Comparison of ENCODE assay signal across 8 cellular contexts in the genomic region with DNA sequence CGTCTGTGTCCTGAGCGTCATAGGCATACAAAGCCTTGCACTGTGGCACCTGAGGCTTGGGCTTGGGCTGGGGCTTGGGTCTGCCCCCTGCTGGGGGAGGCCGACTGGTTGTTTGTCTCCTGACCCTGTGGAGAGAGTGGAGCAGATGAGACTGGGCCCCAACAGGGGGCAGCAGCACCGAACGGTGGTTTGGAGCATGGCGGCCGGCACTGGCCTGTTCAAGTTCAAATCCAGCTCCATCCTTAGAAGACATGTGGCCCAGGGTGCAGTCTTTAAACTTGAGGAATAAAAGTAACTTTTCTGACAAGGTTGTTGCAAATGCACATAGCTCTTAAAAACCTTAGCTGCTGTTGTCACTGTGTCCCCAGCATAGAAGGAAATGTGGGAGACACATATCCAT. TPM values are rescaled to one million over a fixed set of nuclear protein-coding genes. Genes with fewer than 3 reads are reported as not detected.
DNase-seq lines count a peak whose midpoint lies in the region; ATAC-seq and TF ChIP-seq lines count a peak whose summit lies in the region.

No MANE protein-coding gene starts in this region.

- in situ Hi-C loops in GM13977 (cut with MboI; ENCODE audit: low pct_unique_long_range_greater_than_20kb, low sequenced_read_pairs, unreplicated experiment), result no loop called here
- in situ Hi-C loops in KBM-7 (cut with MboI; ENCODE audit: low pct_unique_long_range_greater_than_20kb, low sequenced_read_pairs), result no loop called here

- H3K36me3 ChIP-seq in mesenchymal stem cell (ENCODE audit: control insufficient read depth in 1 of 2, insufficient read depth in 2 of 2, low read depth in 1 of 2, low read length in 2 of 2), result peaks cover 55 to 94% of the 10 kb centered on the region in 2 experiments
- H3K36me3 ChIP-seq in stomach, result peaks cover 15 to 76% (median 71%) of the 10 kb centered on the region in 4 donors

- no peak overlapping the region for H2BK12ac ChIP-seq in mesenchymal stem cell (ENCODE audit: low read length in 2 of 2)

- H3K9me3 ChIP-seq in mesenchymal stem cell (ENCODE audit: control insufficient read depth, low read length) (no peaks in the 10 kb centered on the region), stomach (no peaks in the 10 kb centered on the region)

- H3K4me1 Mint-ChIP-seq in WTC11 (peaks cover 5% of the 10 kb centered on the region), chondrocyte (ENCODE audit: low read depth) (no peaks in the 10 kb centered on the region)

- no peak overlapping the region for H4K91ac ChIP-seq in mesenchymal stem cell (ENCODE audit: low read length)

- POLR2A ChIA-PET in WTC11 (lab: Charles Lee), result interaction anchor here (1.0 kb wide), 1 partner anchor 234 kb away, joined by 3 read pairs; a partner anchor contains a TSS

- H3K27ac ChIP-seq in mesenchymal stem cell (ENCODE audit: low read length, poor library complexity, severe bottlenecking) (no peak overlapping the region), stomach (no peak overlapping the region)

- no peak overlapping the region for H3K4me3 Mint-ChIP-seq in WTC11
- no peak overlapping the region for H3K4me3 Mint-ChIP-seq in chondrocyte (ENCODE audit: unreplicated experiment)

- H3K4me3 ChIP-seq in mesenchymal stem cell (ENCODE audit: insufficient read depth in 1 of 2, low read depth in 1 of 2, low read length in 2 of 2) (no peak overlapping the region), stomach (no peak overlapping the region)

- no peak overlapping the region for H3K4me2 ChIP-seq in mesenchymal stem cell (ENCODE audit: low read length, poor library complexity, severe bottlenecking)

- H4K8ac ChIP-seq in mesenchymal stem cell (ENCODE audit: low read length), result no peak overlapping the region

- peak; percentile 67 for TF ChIP-seq CTCF in GM13977 (IDR thresholded peaks at IDR 0.05; ENCODE audit: extremely low read depth, insufficient read depth, missing control alignments)
- peak; percentile 39; the same call in 1 of the 2 replicates for TF ChIP-seq CTCF in WTC11 (IDR thresholded peaks at IDR 0.05)
- TF ChIP-seq CTCF in chondrocyte (IDR thresholded peaks at IDR 0.05), result peak; percentile 72
- TF ChIP-seq CTCF in stomach (IDR thresholded peaks at IDR 0.05), result peak in 5 of 7 experiments; percentile 18 to 52 (median 40)

- no peak overlapping the region for H2AFZ ChIP-seq in mesenchymal stem cell (ENCODE audit: low read depth, low read length)

- H3K27ac Mint-ChIP-seq in WTC11 (peak overlapping the region; percentile 7; the same call in 1 of the 2 replicates), chondrocyte (ENCODE audit: unreplicated experiment) (no peak overlapping the region)

- CTCF ChIA-PET in WTC11 (lab: Charles Lee), result interaction anchor here (0.6 to 1.5 kb wide), 16 partner anchors 9 to 391 kb away, joined by 3 to 8 read pairs (median 3); a partner anchor contains a TSS

- DNase-seq in 8988T, result peak; percentile 55
- DNase-seq in GM13977 (ENCODE audit: low spot score), result peak; percentile 70
- peak; percentile 81 for DNase-seq in KBM-7
- peak; percentile 83 for DNase-seq in WTC11 (ENCODE audit: low spot score)
- no peak for DNase-seq in chondrocyte (ENCODE audit: low spot score)
- peak; percentile 45 for DNase-seq in mesenchymal stem cell
- DNase-seq in stomach, result peak; percentile 50
- DNase-seq in DMS114 treated with DMSO at 0.1 percent for 48 hours (lab: John Stamatoyannopoulos, UW; ENCODE audit: unreplicated experiment), result no peak

- H3K27me3 Mint-ChIP-seq in WTC11 (ENCODE audit: low read depth), result no peaks in the 10 kb centered on the region
- H3K27me3 Mint-ChIP-seq in chondrocyte (ENCODE audit: low read depth), result no peaks in the 10 kb centered on the region

- H2BK5ac ChIP-seq in mesenchymal stem cell (ENCODE audit: low read depth, low read length, poor library complexity, severe bottlenecking), result no peak overlapping the region

- H2AK5ac ChIP-seq in mesenchymal stem cell (ENCODE audit: low read length, severe bottlenecking), result no peak overlapping the region

- H3K36me3 Mint-ChIP-seq in WTC11 (peaks cover 69% of the 10 kb centered on the region), chondrocyte (ENCODE audit: low read depth) (peaks cover 49% of the 10 kb centered on the region)

- TF ChIP-seq POLR2A in stomach (IDR thresholded peaks at IDR 0.05), result no peak

- peak; percentile 95 for ATAC-seq in WTC11

- H3K27me3 ChIP-seq in mesenchymal stem cell (ENCODE audit: control insufficient read depth in 1 of 2, insufficient read depth in 1 of 2, low read length in 2 of 2) (no peaks in the 10 kb centered on the region), stomach (no peaks in the 10 kb centered on the region)

- H3K79me1 ChIP-seq in mesenchymal stem cell (replicated peaks; ENCODE audit: low read length, poor library complexity, severe bottlenecking), result peaks cover 39% of the 10 kb centered on the region

- H3K18ac ChIP-seq in mesenchymal stem cell (ENCODE audit: low read depth in 1 of 2, low read length in 2 of 2), result no peak overlapping the region

- no peak overlapping the region for H2BK120ac ChIP-seq in mesenchymal stem cell (ENCODE audit: low read depth, low read length)

- TF ChIP-seq EP300 in stomach (IDR thresholded peaks at IDR 0.05), result no peak

- H3K23ac ChIP-seq in mesenchymal stem cell (ENCODE audit: low read length in 2 of 2), result no peak overlapping the region

- H3K9me3 Mint-ChIP-seq in WTC11 (no peaks in the 10 kb centered on the region), chondrocyte (ENCODE audit: low read depth) (no peaks in the 10 kb centered on the region)

- no peak overlapping the region for H3K4ac ChIP-seq in mesenchymal stem cell (ENCODE audit: low read depth in 1 of 2, low read length in 2 of 2)

- 65% methylated on average over 7 of the region's 7 CpGs for WGBS in mesenchymal stem cell
- 60 to 73% (median 65%) methylated on average over 7 of the region's 7 CpGs for WGBS in stomach, 5 donors

- H2BK15ac ChIP-seq in mesenchymal stem cell (ENCODE audit: low read depth, poor library complexity, severe bottlenecking), result no peak overlapping the region

- intact Hi-C loops in stomach (cut with DNase I; ENCODE audit: low total_unique reads), result loop anchor here (10.0 kb wide), 1 partner anchor 633 kb away; no protein-coding TSS in a partner anchor

- no peak overlapping the region for H3K9ac ChIP-seq in mesenchymal stem cell (ENCODE audit: low read length)

- H3K4me1 ChIP-seq in mesenchymal stem cell (ENCODE audit: control insufficient read depth, insufficient read depth, low read depth, low read length), result peaks cover 6% of the 10 kb centered on the region
- no peaks in the 10 kb centered on the region for H3K4me1 ChIP-seq in stomach

- H3K14ac ChIP-seq in mesenchymal stem cell (ENCODE audit: low read length in 2 of 2), result no peak overlapping the region

TF ChIP-seq in WTC11, 78 proteins besides CTCF, POLR2A, EP300 and RAD21 (continues in another document):
- TF ChIP-seq, protein P1, sequence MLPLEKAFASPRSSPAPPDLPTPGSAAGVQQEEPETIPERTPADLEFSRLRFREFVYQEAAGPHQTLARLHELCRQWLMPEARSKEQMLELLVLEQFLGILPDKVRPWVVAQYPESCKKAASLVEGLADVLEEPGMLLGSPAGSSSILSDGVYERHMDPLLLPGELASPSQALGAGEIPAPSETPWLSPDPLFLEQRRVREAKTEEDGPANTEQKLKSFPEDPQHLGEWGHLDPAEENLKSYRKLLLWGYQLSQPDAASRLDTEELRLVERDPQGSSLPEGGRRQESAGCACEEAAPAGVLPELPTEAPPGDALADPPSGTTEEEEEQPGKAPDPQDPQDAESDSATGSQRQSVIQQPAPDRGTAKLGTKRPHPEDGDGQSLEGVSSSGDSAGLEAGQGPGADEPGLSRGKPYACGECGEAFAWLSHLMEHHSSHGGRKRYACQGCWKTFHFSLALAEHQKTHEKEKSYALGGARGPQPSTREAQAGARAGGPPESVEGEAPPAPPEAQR (CRISPR knock-in tag; IDR thresholded peaks at IDR 0.05), result peak; percentile 67; the same call in 1 of the 2 replicates
- TF ChIP-seq, protein P2, sequence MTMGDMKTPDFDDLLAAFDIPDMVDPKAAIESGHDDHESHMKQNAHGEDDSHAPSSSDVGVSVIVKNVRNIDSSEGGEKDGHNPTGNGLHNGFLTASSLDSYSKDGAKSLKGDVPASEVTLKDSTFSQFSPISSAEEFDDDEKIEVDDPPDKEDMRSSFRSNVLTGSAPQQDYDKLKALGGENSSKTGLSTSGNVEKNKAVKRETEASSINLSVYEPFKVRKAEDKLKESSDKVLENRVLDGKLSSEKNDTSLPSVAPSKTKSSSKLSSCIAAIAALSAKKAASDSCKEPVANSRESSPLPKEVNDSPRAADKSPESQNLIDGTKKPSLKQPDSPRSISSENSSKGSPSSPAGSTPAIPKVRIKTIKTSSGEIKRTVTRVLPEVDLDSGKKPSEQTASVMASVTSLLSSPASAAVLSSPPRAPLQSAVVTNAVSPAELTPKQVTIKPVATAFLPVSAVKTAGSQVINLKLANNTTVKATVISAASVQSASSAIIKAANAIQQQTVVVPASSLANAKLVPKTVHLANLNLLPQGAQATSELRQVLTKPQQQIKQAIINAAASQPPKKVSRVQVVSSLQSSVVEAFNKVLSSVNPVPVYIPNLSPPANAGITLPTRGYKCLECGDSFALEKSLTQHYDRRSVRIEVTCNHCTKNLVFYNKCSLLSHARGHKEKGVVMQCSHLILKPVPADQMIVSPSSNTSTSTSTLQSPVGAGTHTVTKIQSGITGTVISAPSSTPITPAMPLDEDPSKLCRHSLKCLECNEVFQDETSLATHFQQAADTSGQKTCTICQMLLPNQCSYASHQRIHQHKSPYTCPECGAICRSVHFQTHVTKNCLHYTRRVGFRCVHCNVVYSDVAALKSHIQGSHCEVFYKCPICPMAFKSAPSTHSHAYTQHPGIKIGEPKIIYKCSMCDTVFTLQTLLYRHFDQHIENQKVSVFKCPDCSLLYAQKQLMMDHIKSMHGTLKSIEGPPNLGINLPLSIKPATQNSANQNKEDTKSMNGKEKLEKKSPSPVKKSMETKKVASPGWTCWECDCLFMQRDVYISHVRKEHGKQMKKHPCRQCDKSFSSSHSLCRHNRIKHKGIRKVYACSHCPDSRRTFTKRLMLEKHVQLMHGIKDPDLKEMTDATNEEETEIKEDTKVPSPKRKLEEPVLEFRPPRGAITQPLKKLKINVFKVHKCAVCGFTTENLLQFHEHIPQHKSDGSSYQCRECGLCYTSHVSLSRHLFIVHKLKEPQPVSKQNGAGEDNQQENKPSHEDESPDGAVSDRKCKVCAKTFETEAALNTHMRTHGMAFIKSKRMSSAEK (CRISPR knock-in tag; IDR thresholded peaks at IDR 0.05; ENCODE audit: borderline replicate concordance), result no peak
- TF ChIP-seq, protein P3, sequence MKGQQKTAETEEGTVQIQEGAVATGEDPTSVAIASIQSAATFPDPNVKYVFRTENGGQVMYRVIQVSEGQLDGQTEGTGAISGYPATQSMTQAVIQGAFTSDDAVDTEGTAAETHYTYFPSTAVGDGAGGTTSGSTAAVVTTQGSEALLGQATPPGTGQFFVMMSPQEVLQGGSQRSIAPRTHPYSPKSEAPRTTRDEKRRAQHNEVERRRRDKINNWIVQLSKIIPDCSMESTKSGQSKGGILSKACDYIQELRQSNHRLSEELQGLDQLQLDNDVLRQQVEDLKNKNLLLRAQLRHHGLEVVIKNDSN (CRISPR knock-in tag; IDR thresholded peaks at IDR 0.05), result no peak

RNA-seq across cellular contexts. Expression of a gene that starts 33.3 kb away (rescaled TPM):
- total RNA-seq in WTC11 (2021), result 93.3 to 101 TPM (median 98.8 TPM) in 3 replicates
- total RNA-seq in chondrocyte, result 5.3 to 10.4 TPM (median 9.7 TPM) in 3 replicates
- 9.1 TPM for polyA plus RNA-seq in mesenchymal stem cell (2013, experiment 1 of 2)
- 8.5 TPM for polyA plus RNA-seq in mesenchymal stem cell (2013, experiment 2 of 2)
- total RNA-seq in stomach, result 10 to 100 TPM in 1 of 5 donors, 1 to 10 TPM in 2, not detected in 2; 5.5 to 11.9 (median 7.0) TPM
- polyA plus RNA-seq in stomach, result 10 to 100 TPM in 1 of 3 donors, 1 to 10 TPM in 2; 3.1 to 12.1 (median 5.4) TPM

Comparison
In these comparisons a context has a peak if more than half of its experiments do, and no peak if none do; other contexts are left out.
1. DNase-seq: peak in 8988T (single experiment), GM13977 (single experiment), KBM-7 (single experiment), WTC11 (single experiment), mesenchymal stem cell (single experiment) and stomach (single experiment); none in chondrocyte (single experiment) and DMS114 treated with DMSO at 0.1 percent for 48 hours (single experiment).
2. Peak in every context shown above with its lines, with median percentiles within 50 percentile points of each other: CTCF ChIP-seq.